1 cellular context compared by ENCODE assay signal in the genomic region with DNA sequence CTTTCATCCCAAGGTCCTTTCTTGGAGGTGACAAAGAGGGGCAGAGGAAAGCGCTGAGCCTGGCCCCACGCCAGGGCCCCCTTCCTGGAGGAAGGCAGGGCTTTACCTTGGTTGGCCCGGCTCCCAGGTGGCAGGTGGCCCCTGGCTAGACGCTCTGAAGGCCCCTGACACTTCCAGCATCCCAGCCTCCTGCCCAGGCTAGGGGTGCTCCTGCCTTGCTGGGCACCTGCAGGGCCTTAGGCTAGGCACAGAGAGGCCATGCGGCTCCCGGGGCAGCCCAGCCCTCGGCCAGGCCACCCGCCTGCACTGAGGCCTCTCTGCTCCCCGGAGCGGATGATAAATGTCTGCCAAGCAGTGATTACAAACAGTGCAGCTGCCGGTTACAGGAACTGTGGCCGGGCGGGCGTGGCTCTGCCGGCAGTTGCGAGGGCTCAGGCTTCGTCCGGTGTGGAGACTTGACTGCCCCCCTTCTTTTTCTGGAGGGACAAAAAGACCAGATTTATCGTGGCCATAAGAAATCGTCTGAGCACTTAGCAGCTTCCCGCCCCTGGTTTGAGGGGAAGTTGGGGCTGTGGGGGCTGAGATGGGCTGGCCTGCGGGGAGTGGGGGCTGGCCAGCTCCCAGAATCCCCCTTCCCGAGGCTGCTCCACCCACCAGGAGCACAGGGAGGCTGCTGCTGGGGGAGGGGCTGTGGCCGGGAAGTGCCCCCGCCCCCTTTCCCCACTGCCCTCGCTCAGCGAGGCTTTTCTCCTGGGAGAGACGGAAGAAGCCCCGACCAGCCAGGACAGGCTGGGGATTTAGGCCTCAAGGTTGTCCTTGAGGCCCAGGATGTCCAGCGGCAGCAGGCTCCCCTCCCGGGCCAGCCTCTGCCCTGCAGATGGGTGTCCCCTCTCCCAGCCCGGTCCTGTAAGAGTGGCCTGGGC.
TF ChIP-seq lines count a peak whose summit lies in the region.

No MANE protein-coding gene starts in this region.

TF ChIP-seq in A549, 52 proteins besides CTCF, POLR2A, EP300 and RAD21 (continued from another document):
- no peak for TF ChIP-seq ZSCAN20 (CRISPR knock-in tag; IDR thresholded peaks at IDR 0.05)
TF ChIP-seq in A549: peak in this region for 4.
